In the genomic region with DNA sequence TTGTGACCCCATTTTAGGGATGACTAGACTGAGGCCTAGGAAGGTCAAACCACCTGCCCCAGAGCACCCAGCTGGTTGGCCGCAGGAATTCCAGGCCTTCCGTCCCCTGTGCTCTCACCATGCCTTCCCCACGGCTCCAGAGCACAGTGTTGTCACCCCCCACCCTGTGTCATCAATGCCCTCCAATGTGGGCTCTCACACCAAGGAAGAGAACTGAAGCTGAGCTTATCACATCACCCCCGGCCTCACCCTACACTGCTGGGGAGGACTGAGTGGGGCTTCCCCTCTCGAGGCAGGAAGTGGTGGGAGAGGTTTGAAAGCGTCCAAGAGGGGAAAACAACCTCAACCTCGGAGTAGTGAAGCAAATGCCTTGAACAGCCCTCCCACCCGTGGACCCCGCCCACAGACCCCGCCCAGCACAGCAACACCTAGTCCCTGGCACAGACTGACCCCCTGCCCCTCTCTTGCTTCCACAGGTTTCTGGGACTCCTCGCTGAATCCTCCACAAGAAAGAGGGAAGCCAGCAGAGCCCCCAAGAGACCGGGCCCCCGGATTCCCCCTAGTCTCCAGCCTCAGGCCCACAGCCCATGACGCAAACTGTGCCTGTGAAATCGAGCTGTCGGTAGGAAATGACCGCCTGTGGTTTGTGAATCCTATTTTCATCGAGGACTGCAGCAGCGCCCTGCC, we compare ENCODE assay signal across 9 cellular contexts.
DNase-seq lines count a peak whose midpoint lies in the region; ATAC-seq and TF ChIP-seq lines count a peak whose summit lies in the region.
"Had no signal": no experiment of that assay in that cellular context is flagged by ENCODE, and none has a peak within 500 bp of the region (broad histone marks: within the 10 kb centered on the region; RNA-seq: fewer than 3 reads in every experiment).

No MANE protein-coding gene starts in this region.

- WGBS in lung, 2 donors: 29 to 55% methylated on average over 16 to 19 of the region's 19 CpGs

- intact Hi-C loops in activated T-helper 1 cell treated with anti-CD3 and anti-CD28 coated beads, Interleukin-12 subunit alpha, Interleukin-12 subunit beta, Interleukin-2, Interleukin-4 antibody, amounts not matched to agents 30 ng/mL and 10 ng/mL and 1 ng/mL, durations not matched to agents 14 hours and 24 hours and 36 hours (cut with micrococcal nuclease): loop anchor here (1.0 to 5.0 kb wide), 10 partner anchors 17 to 1139 kb away; partner anchors contain the start of genes CPSF2, NDUFB1 and PPP4R3A
- intact Hi-C loops in Caco-2 (cut with micrococcal nuclease; ENCODE audit: unreplicated experiment): no loop called here

- H4K20me1 ChIP-seq in DOHH2 (ENCODE audit: control insufficient read depth, insufficient read depth, low read depth, low read length): no peaks in the 10 kb centered on the region

- H3K9me3 ChIP-seq in DOHH2 (ENCODE audit: control insufficient read depth, insufficient read depth, low read length) (no peaks in the 10 kb centered on the region), lung (ENCODE audit: control insufficient read depth in 2 of 2, insufficient read depth in 1 of 2, low read length in 1 of 2) (no peaks in the 10 kb centered on the region), BE2C (no peaks in the 10 kb centered on the region), Caco-2 (no peaks in the 10 kb centered on the region)

- TF ChIP-seq CTCF in DOHH2 (IDR thresholded peaks at IDR 0.05; ENCODE audit: low read depth, low read length, poor library complexity, severe bottlenecking) (no peak), lung (IDR thresholded peaks at IDR 0.05; ENCODE audit: control extremely low read depth, extremely low read depth) (no peak), BE2C (IDR thresholded peaks at IDR 0.05; ENCODE audit: low read depth, low read length) (no peak), Caco-2 (IDR thresholded peaks at IDR 0.05; ENCODE audit: insufficient read depth in 1 of 2, low read depth in 1 of 2, low read length in 1 of 2, severe bottlenecking in 1 of 2, unreplicated experiment in 1 of 2) (no peak)

- POLR2A ChIA-PET in Caco-2 (lab: Charles Lee): no interaction called here

- peaks cover 7% of the 10 kb centered on the region for H3K4me1 ChIP-seq in DOHH2 (ENCODE audit: control insufficient read depth, low read length)
- H3K4me1 ChIP-seq in lung (ENCODE audit: control insufficient read depth in 2 of 2, insufficient read depth in 2 of 2, low read length in 2 of 2): peaks cover 0 to 28% of the 10 kb centered on the region in 2 donors
- no peaks in the 10 kb centered on the region for H3K4me1 ChIP-seq in BE2C
- peaks cover 11% of the 10 kb centered on the region; the same call in 1 of the 2 replicates for H3K4me1 ChIP-seq in Caco-2

- no peak overlapping the region for H3K27ac ChIP-seq in DOHH2 (ENCODE audit: low read depth, low read length)
- peak overlapping the region in 1 of 2 donors; percentile 90 for H3K27ac ChIP-seq in lung (ENCODE audit: low read depth in 1 of 2, low read length in 1 of 2)

- no peaks in the 10 kb centered on the region for H3F3A ChIP-seq in DOHH2 (ENCODE audit: control insufficient read depth, insufficient read depth)

- H3K27me3 ChIP-seq in DOHH2 (ENCODE audit: control insufficient read depth, low read length) (peaks cover 22% of the 10 kb centered on the region), lung (ENCODE audit: control insufficient read depth, insufficient read depth) (no peaks in the 10 kb centered on the region), BE2C (no peaks in the 10 kb centered on the region), Caco-2 (replicated peaks; ENCODE audit: control insufficient read depth, insufficient read depth, low read length) (no peaks in the 10 kb centered on the region)
- H3K27me3 ChIP-seq: dorsolateral prefrontal cortex had no signal

- H3K4me1 Mint-ChIP-seq in activated T-helper 1 cell treated with anti-CD3 and anti-CD28 coated beads, Interleukin-12 subunit alpha, Interleukin-12 subunit beta, Interleukin-2, Interleukin-4 antibody, amounts not matched to agents 30 ng/mL and 10 ng/mL and 1 ng/mL, durations not matched to agents 14 hours and 24 hours and 36 hours (ENCODE audit: low read depth): peaks cover 76% of the 10 kb centered on the region
- H3K4me1 Mint-ChIP-seq in Caco-2 (ENCODE audit: low read depth, unreplicated experiment): no peaks in the 10 kb centered on the region

- no peak overlapping the region for H3K4me3 ChIP-seq in DOHH2 (ENCODE audit: low read length)
- H3K4me3 ChIP-seq in lung: no peak overlapping the region
- H3K4me3 ChIP-seq in BE2C (ENCODE audit: low read depth, low read length): no peak overlapping the region
- no peak overlapping the region for H3K4me3 ChIP-seq in Caco-2 (ENCODE audit: low read depth, low read length)

- no peaks in the 10 kb centered on the region for H3K27me3 Mint-ChIP-seq in activated T-helper 1 cell treated with anti-CD3 and anti-CD28 coated beads, Interleukin-12 subunit alpha, Interleukin-12 subunit beta, Interleukin-2, Interleukin-4 antibody, amounts not matched to agents 30 ng/mL and 10 ng/mL and 1 ng/mL, durations not matched to agents 14 hours and 24 hours and 36 hours (ENCODE audit: insufficient read depth)
- H3K27me3 Mint-ChIP-seq in Caco-2 (ENCODE audit: insufficient read depth, unreplicated experiment): no peaks in the 10 kb centered on the region

- H3K4me3 Mint-ChIP-seq in activated T-helper 1 cell treated with anti-CD3 and anti-CD28 coated beads, Interleukin-12 subunit alpha, Interleukin-12 subunit beta, Interleukin-2, Interleukin-4 antibody, amounts not matched to agents 30 ng/mL and 10 ng/mL and 1 ng/mL, durations not matched to agents 14 hours and 24 hours and 36 hours: peak overlapping the region; percentile 96
- H3K4me3 Mint-ChIP-seq in Caco-2 (ENCODE audit: unreplicated experiment): no peak overlapping the region

- H3K79me2 ChIP-seq in DOHH2 (ENCODE audit: control insufficient read depth, low read length): no peaks in the 10 kb centered on the region

- BruUV-seq in Caco-2 (replicated peaks; lab: Mats Ljungman, UMichigan): no TSS peak

- CTCF ChIA-PET in Caco-2 (lab: Charles Lee): no interaction called here

- peaks cover 28% of the 10 kb centered on the region for H3K36me3 Mint-ChIP-seq in activated T-helper 1 cell treated with anti-CD3 and anti-CD28 coated beads, Interleukin-12 subunit alpha, Interleukin-12 subunit beta, Interleukin-2, Interleukin-4 antibody, amounts not matched to agents 30 ng/mL and 10 ng/mL and 1 ng/mL, durations not matched to agents 14 hours and 24 hours and 36 hours (ENCODE audit: low read depth)
- H3K36me3 Mint-ChIP-seq in Caco-2 (ENCODE audit: insufficient read depth, unreplicated experiment): peaks cover 9% of the 10 kb centered on the region

- H3K4me2 ChIP-seq in DOHH2 (ENCODE audit: low read length): 0 out of 2 replicates have a peak overlapping the region, but pooled peaks have one; percentile 27

- H3K36me3 ChIP-seq in DOHH2 (ENCODE audit: control insufficient read depth, low read length): no peaks in the 10 kb centered on the region
- H3K36me3 ChIP-seq in lung (ENCODE audit: control insufficient read depth in 2 of 2, insufficient read depth in 2 of 2, low read length in 2 of 2): peaks cover 0 to 10% of the 10 kb centered on the region in 2 donors
- H3K36me3 ChIP-seq in BE2C: no peaks in the 10 kb centered on the region
- H3K36me3 ChIP-seq in Caco-2 (ENCODE audit: control insufficient read depth, insufficient read depth, low read length): no peaks in the 10 kb centered on the region

- H3K27ac Mint-ChIP-seq in activated T-helper 1 cell treated with anti-CD3 and anti-CD28 coated beads, Interleukin-12 subunit alpha, Interleukin-12 subunit beta, Interleukin-2, Interleukin-4 antibody, amounts not matched to agents 30 ng/mL and 10 ng/mL and 1 ng/mL, durations not matched to agents 14 hours and 24 hours and 36 hours: peak overlapping the region; percentile 94
- no peak overlapping the region for H3K27ac Mint-ChIP-seq in Caco-2 (ENCODE audit: unreplicated experiment)

- H3K9me2 ChIP-seq in DOHH2 (replicated peaks; ENCODE audit: control insufficient read depth, low read length): no peaks in the 10 kb centered on the region

- H3K9me3 Mint-ChIP-seq in activated T-helper 1 cell treated with anti-CD3 and anti-CD28 coated beads, Interleukin-12 subunit alpha, Interleukin-12 subunit beta, Interleukin-2, Interleukin-4 antibody, amounts not matched to agents 30 ng/mL and 10 ng/mL and 1 ng/mL, durations not matched to agents 14 hours and 24 hours and 36 hours: no peaks in the 10 kb centered on the region
- H3K9me3 Mint-ChIP-seq in Caco-2 (ENCODE audit: unreplicated experiment): no peaks in the 10 kb centered on the region

- peak; percentile 83 for ATAC-seq in GM21717 (IDR thresholded peaks at IDR 0.05; ENCODE audit: unreplicated experiment)
- no peak for ATAC-seq in lung (ENCODE audit: insufficient read depth, low FRiP score)

- DNase-seq in NK-92 (lab: John Stamatoyannopoulos, UW; ENCODE audit: unreplicated experiment): peak; percentile 59
- peak; percentile 76 for DNase-seq in activated T-helper 1 cell treated with anti-CD3 and anti-CD28 coated beads, Interleukin-12 subunit alpha, Interleukin-12 subunit beta, Interleukin-2, Interleukin-4 antibody, amounts not matched to agents 30 ng/mL and 10 ng/mL and 1 ng/mL, durations not matched to agents 14 hours and 24 hours and 36 hours (ENCODE audit: low spot score)
- DNase-seq in lung (ENCODE audit: low spot score): peak; percentile 51
- peak; percentile 83 for DNase-seq in stimulated activated naive CD4-positive, alpha-beta T cell treated with Interleukin-2 at 50 U/mL for 16 hours (lab: John Stamatoyannopoulos, UW)
- no peak for DNase-seq in BE2C
- no peak for DNase-seq in Caco-2

Comparison
In these comparisons a context has a peak if more than half of its experiments do, and no peak if none do; other contexts are left out.
1. DNase-seq: peak in NK-92 (single experiment), activated T-helper 1 cell treated with anti-CD3 and anti-CD28 coated beads, Interleukin-12 subunit alpha, Interleukin-12 subunit beta, Interleukin-2, Interleukin-4 antibody, amounts not matched to agents 30 ng/mL and 10 ng/mL and 1 ng/mL, durations not matched to agents 14 hours and 24 hours and 36 hours (single experiment), lung (single experiment) and stimulated activated naive CD4-positive, alpha-beta T cell treated with Interleukin-2 at 50 U/mL for 16 hours (single experiment); none in BE2C (single experiment) and Caco-2 (0 of 2).